In genomic region chr6:128368213-128369000, GRCh38 we compare ENCODE assay signal across 22 cellular contexts.
DNase-seq lines count a peak whose midpoint lies in the region; ATAC-seq, FAIRE-seq and TF ChIP-seq lines count a peak whose summit lies in the region.
"Had no signal": no experiment of that assay in that cellular context is flagged by ENCODE, and none has a peak within 500 bp of the region (broad histone marks: within the 10 kb centered on the region; RNA-seq: fewer than 3 reads in every experiment).

No MANE protein-coding gene starts in this region.

- no peaks in the 10 kb centered on the region for H3K27me3 Mint-ChIP-seq in MCF 10A (ENCODE audit: insufficient read depth, unreplicated experiment)
- H3K27me3 Mint-ChIP-seq: activated T-cell treated with anti-CD3 and anti-CD28 coated beads, Interleukin-2, amount 50 U/mL, for 24 hours had no signal

- H3K4me3 ChIP-seq in breast epithelium (no peak overlapping the region), hepatocyte (no peak overlapping the region), transverse colon (no peak overlapping the region)
- H3K4me3 ChIP-seq: BLaER1 treated with 17β-estradiol and CSF1 and Interleukin-3, amounts not matched to agents 10 nM and 100 nM; psoas muscle had no signal

- peaks cover 0 to 3% of the 10 kb centered on the region in 2 donors for H3K4me1 ChIP-seq in breast epithelium
- H3K4me1 ChIP-seq in hepatocyte (ENCODE audit: insufficient read depth): peaks cover 5% of the 10 kb centered on the region
- peaks cover 5 to 75% (median 30%) of the 10 kb centered on the region in 4 donors for H3K4me1 ChIP-seq in transverse colon
- H3K4me1 ChIP-seq: BLaER1 treated with 17β-estradiol and CSF1 and Interleukin-3, amounts not matched to agents 10 nM and 100 nM had no signal

- peak overlapping the region; percentile 19 for H3K4me2 ChIP-seq in hepatocyte
- H3K4me2 ChIP-seq: BLaER1 treated with 17β-estradiol and CSF1 and Interleukin-3, amounts not matched to agents 10 nM and 100 nM had no signal

- H3K36me3 ChIP-seq in breast epithelium (no peaks in the 10 kb centered on the region), hepatocyte (replicated peaks; ENCODE audit: insufficient read depth, low read depth) (no peaks in the 10 kb centered on the region), transverse colon (no peaks in the 10 kb centered on the region)
- H3K36me3 ChIP-seq: BLaER1 treated with 17β-estradiol and CSF1 and Interleukin-3, amounts not matched to agents 10 nM and 100 nM had no signal

- DNase-seq in MCF 10A (ENCODE audit: unreplicated experiment) (no peak), breast epithelium (ENCODE audit: low spot score in 2 of 2) (no peak), RKO (ENCODE audit: low spot score) (peak; percentile 19), hepatocyte (ENCODE audit: low spot score) (no peak), transverse colon (no peak), H54 (ENCODE audit: insufficient read length, low spot score) (no peak)
- DNase-seq: activated CD8-positive, alpha-beta T cell treated with anti-CD3 and anti-CD28 coated beads, Interleukin-2, amount 10 ng/mL, durations not matched to agents 7 days and 5 days; activated naive CD4-positive, alpha-beta T cell treated with anti-CD3 and anti-CD28 coated beads, Interleukin-2, amount 50 U/mL, for 16 hours; activated T-cell treated with anti-CD3 and anti-CD28 coated beads, Interleukin-2, amount 50 U/mL, for 24 hours; head of caudate nucleus; NCI-H1105; NCI-H2081 treated with DMSO at 0.1 percent for 48 hours; psoas muscle; stimulated activated CD4-positive, alpha-beta T cell treated with anti-CD3 and anti-CD28 coated beads, Interleukin-4, amount 100 ng/mL, for 4 hours; T1000 had no signal

- in situ Hi-C loops in transverse colon (cut with MboI; ENCODE audit: low pct_ligation_motif_present in 1 of 4, low pct_unique_long_range_greater_than_20kb in 1 of 4, low sequenced_read_pairs in 3 of 4): no loop called here

- H2AFZ ChIP-seq in hepatocyte: no peak overlapping the region

- no peaks in the 10 kb centered on the region for H4K20me1 ChIP-seq in hepatocyte (ENCODE audit: insufficient read depth, poor library complexity, severe bottlenecking)
- H4K20me1 ChIP-seq: BLaER1 treated with 17β-estradiol and CSF1 and Interleukin-3, amounts not matched to agents 10 nM and 100 nM had no signal

- no peak for FAIRE-seq in H54 (lab: Jason Lieb, UNC)
- FAIRE-seq: G401.6, RCC 7860 had no signal

- H3K9me3 Mint-ChIP-seq in MCF 10A (ENCODE audit: unreplicated experiment): no peaks in the 10 kb centered on the region
- H3K9me3 Mint-ChIP-seq: activated T-cell treated with anti-CD3 and anti-CD28 coated beads, Interleukin-2, amount 50 U/mL, for 24 hours; neural crest cell had no signal

- H3K27ac ChIP-seq in breast epithelium (no peak overlapping the region), hepatocyte (no peak overlapping the region), transverse colon (peak overlapping the region; percentile 51 to 69 (median 54))
- H3K27ac ChIP-seq: 22Rv1; BLaER1 treated with 17β-estradiol and CSF1 and Interleukin-3, amounts not matched to agents 10 nM and 100 nM; psoas muscle had no signal

- no peak for TF ChIP-seq CTCF in MCF 10A (IDR thresholded peaks at IDR 0.05; ENCODE audit: unreplicated experiment)
- no peak for TF ChIP-seq CTCF in breast epithelium (IDR thresholded peaks at IDR 0.05)
- no peak for TF ChIP-seq CTCF in hepatocyte (IDR thresholded peaks at IDR 0.05; ENCODE audit: poor library complexity)
- TF ChIP-seq CTCF in transverse colon (IDR thresholded peaks at IDR 0.05): no peak

- no peaks in the 10 kb centered on the region for H3K36me3 Mint-ChIP-seq in MCF 10A (ENCODE audit: insufficient read depth, unreplicated experiment)

- no peaks in the 10 kb centered on the region for H3K9me2 ChIP-seq in hepatocyte (replicated peaks; ENCODE audit: insufficient read depth)

- H3K4me3 Mint-ChIP-seq in MCF 10A (ENCODE audit: unreplicated experiment): no peak overlapping the region
- H3K4me3 Mint-ChIP-seq: activated CD8-positive, alpha-beta T cell treated with anti-CD3 and anti-CD28 coated beads, Interleukin-2, amount 10 ng/mL, durations not matched to agents 7 days and 5 days; activated T-cell treated with anti-CD3 and anti-CD28 coated beads, Interleukin-2, amount 50 U/mL, for 24 hours; neural crest cell had no signal

- 77% methylated on average over 3 of the region's 3 CpGs for WGBS in hepatocyte (ENCODE audit: low lambda C conversion rate, missing lambda C conversion rate)
- 31 to 41% methylated on average over 3 of the region's 3 CpGs for WGBS in transverse colon (ENCODE audit: low coverage in 1 of 2), 2 donors

- no peaks in the 10 kb centered on the region for H3K27me3 ChIP-seq in breast epithelium
- H3K27me3 ChIP-seq in hepatocyte: no peaks in the 10 kb centered on the region
- H3K27me3 ChIP-seq in transverse colon: no peaks in the 10 kb centered on the region
- H3K27me3 ChIP-seq: BLaER1 treated with 17β-estradiol and CSF1 and Interleukin-3, amounts not matched to agents 10 nM and 100 nM had no signal

- TF ChIP-seq POLR2A in breast epithelium (IDR thresholded peaks at IDR 0.05) (no peak), transverse colon (IDR thresholded peaks at IDR 0.05) (no peak), H54 (IDR thresholded peaks at IDR 0.05; ENCODE audit: low read depth, low read length) (no peak)

- H3K9me3 ChIP-seq in breast epithelium (no peaks in the 10 kb centered on the region), hepatocyte (ENCODE audit: low read depth) (no peaks in the 10 kb centered on the region), transverse colon (no peaks in the 10 kb centered on the region)
- H3K9me3 ChIP-seq: BLaER1 treated with 17β-estradiol and CSF1 and Interleukin-3, amounts not matched to agents 10 nM and 100 nM; psoas muscle had no signal

- TF ChIP-seq EP300 in transverse colon (IDR thresholded peaks at IDR 0.05; ENCODE audit: low read depth): no peak

- intact Hi-C loops in MCF 10A (cut with micrococcal nuclease): no loop called here
- intact Hi-C loops in breast epithelium (cut with DNase I; ENCODE audit: low total_unique reads): no loop called here
- intact Hi-C loops in transverse colon (cut with DNase I; ENCODE audit: low total_unique reads): no loop called here

- BruUV-seq in MCF 10A (replicated peaks; lab: Mats Ljungman, UMichigan): no TSS peak

- peaks cover 40% of the 10 kb centered on the region for H3K79me2 ChIP-seq in hepatocyte

- ATAC-seq in HG02885 (IDR thresholded peaks at IDR 0.05; ENCODE audit: poor library complexity, unreplicated experiment) (no peak), GM21390 (IDR thresholded peaks at IDR 0.05; ENCODE audit: unreplicated experiment) (no peak)
- ATAC-seq: activated CD8-positive, alpha-beta T cell treated with anti-CD3 and anti-CD28 coated beads, Interleukin-2, amount 10 ng/mL, durations not matched to agents 7 days and 5 days; psoas muscle had no signal

- peaks cover 15% of the 10 kb centered on the region for H3K4me1 Mint-ChIP-seq in MCF 10A (ENCODE audit: insufficient read depth, unreplicated experiment)
- H3K4me1 Mint-ChIP-seq: neural crest cell had no signal

- CTCF ChIA-PET in MCF 10A (lab: Yijun Ruan, JAX): interaction anchor here (0.7 kb wide), 1 partner anchor 46 kb away, joined by 3 read pairs; no protein-coding TSS in a partner anchor

- POLR2A ChIA-PET in MCF 10A (lab: Yijun Ruan, JAX): no interaction called here

- H3K27ac Mint-ChIP-seq in MCF 10A (ENCODE audit: low read depth, unreplicated experiment): peak overlapping the region; percentile 31
- H3K27ac Mint-ChIP-seq: activated CD8-positive, alpha-beta T cell treated with anti-CD3 and anti-CD28 coated beads, Interleukin-2, amount 10 ng/mL, durations not matched to agents 7 days and 5 days; activated T-cell treated with anti-CD3 and anti-CD28 coated beads, Interleukin-2, amount 50 U/mL, for 24 hours had no signal

Comparison
In these comparisons a context has a peak if more than half of its experiments do, and no peak if none do; other contexts are left out.
1. H3K27ac ChIP-seq: peak in transverse colon (4 of 4); none in breast epithelium (0 of 2) and hepatocyte (single experiment).